16 cellular contexts compared by ENCODE assay signal in genomic region chr5:157494178-157494830, GRCh38. TPM values are rescaled to one million over a fixed set of nuclear protein-coding genes. Genes with fewer than 3 reads are reported as not detected.
DNase-seq lines count a peak whose midpoint lies in the region; ATAC-seq, FAIRE-seq and TF ChIP-seq lines count a peak whose summit lies in the region.
"Had no signal": no experiment of that assay in that cellular context is flagged by ENCODE, and none has a peak within 500 bp of the region (broad histone marks: within the 10 kb centered on the region; RNA-seq: fewer than 3 reads in every experiment).

No MANE protein-coding gene starts in this region.

- H2AFZ ChIP-seq in HepG2 (ENCODE audit: low read length) (no peak overlapping the region), neuronal stem cell (ENCODE audit: low read length) (no peak overlapping the region)

- DNase-seq in GM12891 (ENCODE audit: insufficient read length, low spot score): no peak
- peak; percentile 53 for DNase-seq in SKM-1 (lab: John Stamatoyannopoulos, UW; ENCODE audit: unreplicated experiment)
- DNase-seq in HepG2 (ENCODE audit: low spot score): peak; percentile 44
- DNase-seq in neuronal stem cell (ENCODE audit: low spot score): no peak
- DNase-seq: central memory CD4-positive, alpha-beta T cell; DMS79; foreskin fibroblast; KG1; mammary epithelial cell; stimulated activated naive CD8-positive, alpha-beta T cell treated with anti-CD3 and anti-CD28 coated beads, Interleukin-15, Interleukin-2, amounts not matched to agents 100 U/mL and 50 U/mL, for 24 hours had no signal

- no peak overlapping the region for H3K18ac ChIP-seq in neuronal stem cell (ENCODE audit: low read length)

- ATAC-seq in HepG2 (peak; percentile 83), HG03135 (IDR thresholded peaks at IDR 0.05; ENCODE audit: unreplicated experiment) (no peak), GM19023 (IDR thresholded peaks at IDR 0.05; ENCODE audit: unreplicated experiment) (no peak), HG02938 (IDR thresholded peaks at IDR 0.05; ENCODE audit: unreplicated experiment) (no peak)
- ATAC-seq: HCT116; stimulated activated naive CD8-positive, alpha-beta T cell treated with anti-CD3 and anti-CD28 coated beads, Interleukin-15, Interleukin-2, amounts not matched to agents 100 U/mL and 50 U/mL, for 24 hours had no signal

- peaks cover 0 to under 1% (median 0%) of the 10 kb centered on the region in 11 experiments; a peak in 2 of 22 replicates for H3K9me3 ChIP-seq in BLaER1 treated with 17β-estradiol and CSF1 and Interleukin-3, amounts not matched to agents 10 nM and 100 nM (replicated peaks in 1 of 11)
- H3K9me3 ChIP-seq in HepG2 (ENCODE audit: low read length): no peaks in the 10 kb centered on the region
- H3K9me3 ChIP-seq in neuronal stem cell (replicated peaks in 1 of 2; ENCODE audit: control insufficient read depth in 2 of 2, insufficient read depth in 1 of 2, low read depth in 1 of 2, low read length in 2 of 2): no peaks in the 10 kb centered on the region

- peaks cover 1 to 25% (median 11%) of the 10 kb centered on the region in 10 experiments; a peak in 18 of 20 replicates for H3K4me1 ChIP-seq in BLaER1 treated with 17β-estradiol and CSF1 and Interleukin-3, amounts not matched to agents 10 nM and 100 nM
- peaks cover 9% of the 10 kb centered on the region for H3K4me1 ChIP-seq in HepG2 (ENCODE audit: insufficient read depth, low read length)
- H3K4me1 ChIP-seq in neuronal stem cell (ENCODE audit: control insufficient read depth in 2 of 2, insufficient read depth in 1 of 2, low read depth in 1 of 2, low read length in 2 of 2): peaks cover 0 to 6% of the 10 kb centered on the region in 2 donors

- no peak overlapping the region for H2BK5ac ChIP-seq in neuronal stem cell (ENCODE audit: low read length)

- no peaks in the 10 kb centered on the region for H4K20me1 ChIP-seq in BLaER1 treated with 17β-estradiol and CSF1 and Interleukin-3, amounts not matched to agents 10 nM and 100 nM
- H4K20me1 ChIP-seq in HepG2 (ENCODE audit: insufficient read depth, low read length): no peaks in the 10 kb centered on the region

- TF ChIP-seq RAD21 in HepG2 (CRISPR knock-in tag; IDR thresholded peaks at IDR 0.05): no peak

- no peak overlapping the region for H3K4ac ChIP-seq in neuronal stem cell (ENCODE audit: low read length)

- no peak overlapping the region for H4K8ac ChIP-seq in neuronal stem cell (ENCODE audit: low read depth, low read length)

- H3K27me3 ChIP-seq in BLaER1 treated with 17β-estradiol and CSF1 and Interleukin-3, amounts not matched to agents 10 nM and 100 nM: no peaks in the 10 kb centered on the region
- H3K27me3 ChIP-seq in HepG2 (ENCODE audit: control insufficient read depth in 1 of 2, insufficient read depth in 2 of 2, low read length in 2 of 2) (no peaks in the 10 kb centered on the region), neuronal stem cell (ENCODE audit: control insufficient read depth in 3 of 3, insufficient read depth in 3 of 3, low read depth in 1 of 3, low read length in 3 of 3) (no peaks in the 10 kb centered on the region)

- no peak overlapping the region for H3K4me3 ChIP-seq in BLaER1 treated with 17β-estradiol and CSF1 and Interleukin-3, amounts not matched to agents 10 nM and 100 nM
- no peak overlapping the region for H3K4me3 ChIP-seq in HepG2 (replicated peaks in 1 of 3; ENCODE audit: insufficient read depth in 1 of 3, low read depth in 2 of 3, low read length in 3 of 3)
- H3K4me3 ChIP-seq in neuronal stem cell (ENCODE audit: low read length in 2 of 2): no peak overlapping the region

- intact Hi-C loops in HepG2 (cut with micrococcal nuclease; ENCODE audit: unreplicated experiment): no loop called here

- H3K79me2 ChIP-seq in HepG2 (ENCODE audit: insufficient read depth, low read length): no peaks in the 10 kb centered on the region

- H2AK5ac ChIP-seq in neuronal stem cell (ENCODE audit: low read depth, low read length): no peak overlapping the region

- peak overlapping the region in 3 of 11 experiments; percentile 26 to 39 (median 35); a peak in 4 of 22 replicates for H3K27ac ChIP-seq in BLaER1 treated with 17β-estradiol and CSF1 and Interleukin-3, amounts not matched to agents 10 nM and 100 nM
- H3K27ac ChIP-seq in HepG2 (ENCODE audit: extremely low read length, insufficient read depth, low read length) (no peak overlapping the region), neuronal stem cell (replicated peaks; ENCODE audit: low read length) (no peak overlapping the region)
- H3K27ac ChIP-seq: VCaP had no signal

- TF ChIP-seq CTCF in HepG2 (CRISPR knock-in tag; IDR thresholded peaks at IDR 0.05): no peak

- H3K36me3 ChIP-seq in BLaER1 treated with 17β-estradiol and CSF1 and Interleukin-3, amounts not matched to agents 10 nM and 100 nM: peaks cover 0 to 63% (median 12%) of the 10 kb centered on the region in 11 experiments; a peak in 15 of 22 replicates
- no peaks in the 10 kb centered on the region for H3K36me3 ChIP-seq in HepG2 (replicated peaks in 1 of 2; ENCODE audit: control insufficient read depth in 1 of 2, insufficient read depth in 2 of 2, low read length in 2 of 2)
- H3K36me3 ChIP-seq in neuronal stem cell (replicated peaks in 1 of 2; ENCODE audit: control insufficient read depth in 2 of 2, insufficient read depth in 2 of 2, low read length in 2 of 2): peaks cover 0 to 11% of the 10 kb centered on the region in 2 donors

- no peak overlapping the region for H4K91ac ChIP-seq in neuronal stem cell (ENCODE audit: low read depth, low read length, poor library complexity)

- in situ Hi-C loops in HepG2 (cut with HindIII; ENCODE audit: extremely low pct_ligation_motif_present, low pct_unique_long_range_greater_than_20kb): no loop called here

- H3K14ac ChIP-seq in neuronal stem cell (ENCODE audit: low read length): no peak overlapping the region

- BruUV-seq in HepG2 (replicated peaks; lab: Mats Ljungman, UMichigan): no TSS peak

- CTCF ChIA-PET in HepG2 (lab: Yijun Ruan, JAX; ENCODE audit: low intra/inter-chr PET ratio, low total read pairs): no interaction called here

- H2BK15ac ChIP-seq in neuronal stem cell (ENCODE audit: low read length): no peak overlapping the region

- peak overlapping the region in 7 of 11 experiments; percentile 11 to 63 (median 38); a peak in 14 of 22 replicates for H3K4me2 ChIP-seq in BLaER1 treated with 17β-estradiol and CSF1 and Interleukin-3, amounts not matched to agents 10 nM and 100 nM
- no peak overlapping the region for H3K4me2 ChIP-seq in HepG2 (ENCODE audit: low read depth, low read length)
- no peak overlapping the region for H3K4me2 ChIP-seq in neuronal stem cell (ENCODE audit: insufficient read depth, low read length, poor library complexity, severe bottlenecking)

- H2BK12ac ChIP-seq in neuronal stem cell (ENCODE audit: low read length): no peak overlapping the region

- POLR2A ChIA-PET in HepG2 (lab: Yijun Ruan, JAX): interaction anchor here (1.1 kb wide), 1 partner anchor 15 kb away, joined by 3 read pairs; no protein-coding TSS in a partner anchor

- TF ChIP-seq EP300 in HepG2 (IDR thresholded peaks at IDR 0.05; ENCODE audit: low read depth in 2 of 2, low read length in 2 of 2) (no peak), HepG2 (CRISPR knock-in tag; IDR thresholded peaks at IDR 0.05; ENCODE audit: borderline replicate concordance) (no peak)

- TF ChIP-seq POLR2A in GM12891 (IDR thresholded peaks at IDR 0.05; ENCODE audit: low read depth, low read length) (no peak), HepG2 (IDR thresholded peaks at IDR 0.05; ENCODE audit: insufficient read depth in 1 of 2, low read depth in 2 of 2, low read length in 2 of 2) (no peak)

- no peak overlapping the region for H3K23ac ChIP-seq in neuronal stem cell (ENCODE audit: low read depth, low read length, poor library complexity)

- peak; percentile 75 for FAIRE-seq in GM12891 (lab: Jason Lieb, UNC)
- FAIRE-seq in HepG2 (lab: Jason Lieb, UNC): no peak

- no peak overlapping the region for H3K9ac ChIP-seq in BLaER1 treated with 17β-estradiol and CSF1 and Interleukin-3, amounts not matched to agents 10 nM and 100 nM
- H3K9ac ChIP-seq in HepG2 (ENCODE audit: insufficient read depth, low read depth, low read length): no peak overlapping the region
- H3K9ac ChIP-seq in neuronal stem cell (ENCODE audit: low read depth, low read length, poor library complexity): no peak overlapping the region

- 29% methylated on average over 5 of the region's 5 CpGs for WGBS in HepG2 (ENCODE audit: low lambda C conversion rate)
- no CpG with 5 or more reads among the region's 5 CpGs for WGBS in neuronal stem cell (ENCODE audit: extremely low coverage in 2 of 2, insufficient read length in 2 of 2, insufficient replicate concordance in 1 of 2), 2 donors

- H2BK120ac ChIP-seq in neuronal stem cell (ENCODE audit: low read depth, low read length): no peak overlapping the region

- H3K79me1 ChIP-seq in neuronal stem cell (ENCODE audit: low read depth, low read length): no peaks in the 10 kb centered on the region

TF ChIP-seq in GM12891, 5 proteins besides CTCF, POLR2A, EP300 and RAD21 (continues in another document):
- TF ChIP-seq TAF1 (IDR thresholded peaks at IDR 0.05; ENCODE audit: low read depth, low read length): no peak

RNA-seq across cellular contexts. Expression of gene NIPAL4, which starts 34.3 kb away (rescaled TPM):
- polyA plus RNA-seq in GM12891 (2012; ENCODE audit: low read depth, missing spikeins): 1.2 TPM
- not detected in 2 replicates for total RNA-seq in HepG2 (2016; rRNA removed; fragmentation: Illumina TruSeq; extraction: Trizol)
- not detected in 2 replicates for total RNA-seq in HepG2 (2016; cell fraction: cytosol; rRNA removed; fragmentation: Illumina TruSeq; extraction: Trizol; ENCODE audit: low read depth)
- not detected in 2 replicates for total RNA-seq in HepG2 (2016; cell fraction: insoluble cytoplasmic fraction; rRNA removed; fragmentation: Illumina TruSeq; extraction: Trizol)
- total RNA-seq in HepG2 (2016; cell fraction: membrane; rRNA removed; fragmentation: Illumina TruSeq; extraction: Trizol): not detected in 2 replicates
- not detected in 2 replicates for total RNA-seq in HepG2 (2016; cell fraction: nucleus; rRNA removed; fragmentation: Illumina TruSeq; extraction: Trizol)
- not detected in 2 replicates for polyA plus RNA-seq in HepG2 (2011; rRNA removed)
- not detected in 2 replicates for polyA plus RNA-seq in HepG2 (2011; cell fraction: cytosol; rRNA removed)
- polyA plus RNA-seq in HepG2 (2011; cell fraction: nucleus; rRNA removed): not detected in 2 replicates
- polyA plus RNA-seq in HepG2 (2012): not detected in 2 replicates
- not detected in 2 replicates for polyA plus RNA-seq in HepG2 (2016; cell fraction: cytosol; fragmentation: Illumina TruSeq; extraction: Trizol; ENCODE audit: low read depth)
- not detected in 2 replicates for polyA plus RNA-seq in HepG2 (2016; cell fraction: insoluble cytoplasmic fraction; fragmentation: Illumina TruSeq; extraction: Trizol; ENCODE audit: low read depth)
- not detected in 2 replicates for polyA plus RNA-seq in HepG2 (2016; cell fraction: membrane; fragmentation: Illumina TruSeq; extraction: Trizol; ENCODE audit: low read depth)
- polyA plus RNA-seq in HepG2 (2016; cell fraction: nucleus; fragmentation: Illumina TruSeq; extraction: Trizol; ENCODE audit: insufficient read depth, low read depth): not detected in 2 replicates
- not detected in 2 replicates for polyA minus RNA-seq in HepG2 (2011; rRNA and poly(A)+ RNA removed; ENCODE audit: low replicate concordance)
- polyA minus RNA-seq in HepG2 (2011; cell fraction: cytosol; rRNA and poly(A)+ RNA removed): not detected in 2 replicates
- not detected in 2 replicates for polyA minus RNA-seq in HepG2 (2011; cell fraction: nucleus; rRNA and poly(A)+ RNA removed)
- 0.15 TPM for polyA plus RNA-seq in neuronal stem cell (2013, experiment 1 of 2)
- polyA plus RNA-seq in neuronal stem cell (2013, experiment 2 of 2): 0.14 TPM

Comparison
In these comparisons a context has a peak if more than half of its experiments do, and no peak if none do; other contexts are left out.
1. H3K4me2 ChIP-seq: peak in BLaER1 treated with 17β-estradiol and CSF1 and Interleukin-3, amounts not matched to agents 10 nM and 100 nM (7 of 11); none in HepG2 (single experiment) and neuronal stem cell (single experiment).
2. DNase-seq: peak in SKM-1 (single experiment) and HepG2 (single experiment); none in GM12891 (single experiment) and neuronal stem cell (single experiment).